29 cellular contexts compared by ENCODE assay signal in genomic region chr17:59267776-59268175, GRCh38.
"Had no signal": no experiment of that assay in that cellular context is flagged by ENCODE, and none has a peak within 500 bp of the region (broad histone marks: within the 10 kb centered on the region; RNA-seq: fewer than 3 reads in every experiment).

No MANE protein-coding gene starts in this region.

- H3K27me3 Mint-ChIP-seq: stimulated activated memory B cell treated with anti-CD40 and anti-IgM and Interleukin-4, amounts not matched to agents 10 μg/mL and 1 μg/mL and 100 μg/mL, for 72 hours; stimulated activated naive B cell treated with anti-CD40 and anti-IgM and Interleukin-4, amounts not matched to agents 10 μg/mL and 1 μg/mL and 100 μg/mL, for 72 hours; stimulated activated naive CD8-positive, alpha-beta T cell treated with anti-CD3 and anti-CD28 coated beads, Interleukin-15, amount 100 ng/mL, for 72 hours; stimulated activated naive CD8-positive, alpha-beta T cell treated with anti-CD3 and anti-CD28 coated beads, Interleukin-15, Interleukin-2, amounts not matched to agents 100 ng/mL and 50 ng/mL, for 24 hours; type B pancreatic cell had no signal

- H3K4me3 Mint-ChIP-seq: stimulated activated effector memory CD8-positive, alpha-beta T cell treated with anti-CD3 and anti-CD28 coated beads, Interleukin-12 subunit alpha, Interleukin-12 subunit beta, amount 100 ng/mL, for 72 hours; stimulated activated memory B cell treated with anti-CD40 and anti-IgM and Interleukin-4, amounts not matched to agents 10 μg/mL and 1 μg/mL and 100 μg/mL, for 72 hours; stimulated activated naive B cell treated with anti-CD40 and anti-IgM and Interleukin-4, amounts not matched to agents 10 μg/mL and 1 μg/mL and 100 μg/mL, for 72 hours; stimulated activated naive CD8-positive, alpha-beta T cell treated with anti-CD3 and anti-CD28 coated beads, Interleukin-15, amount 100 ng/mL, for 72 hours; stimulated activated naive CD8-positive, alpha-beta T cell treated with anti-CD3 and anti-CD28 coated beads, Interleukin-15, Interleukin-2, amounts not matched to agents 100 ng/mL and 50 ng/mL, for 24 hours; type B pancreatic cell had no signal

- H3K27me3 ChIP-seq: stomach, suprapubic skin, testis, thyroid gland, tibial artery, tibial nerve, transverse colon, upper lobe of left lung, upper lobe of right lung, uterus, vagina had no signal

- H3K36me3 ChIP-seq: suprapubic skin, thyroid gland, tibial artery, transverse colon, upper lobe of right lung, uterus, vagina had no signal

- H3K4me1 ChIP-seq: stomach, suprapubic skin, testis, thyroid gland, tibial artery, tibial nerve, transverse colon, upper lobe of right lung, uterus, vagina had no signal

- H3K27ac Mint-ChIP-seq: stimulated activated effector memory CD8-positive, alpha-beta T cell treated with anti-CD3 and anti-CD28 coated beads, Interleukin-12 subunit alpha, Interleukin-12 subunit beta, amount 100 ng/mL, for 72 hours; stimulated activated memory B cell treated with anti-CD40 and anti-IgM and Interleukin-4, amounts not matched to agents 10 μg/mL and 1 μg/mL and 100 μg/mL, for 72 hours; stimulated activated naive B cell treated with anti-CD40 and anti-IgM and Interleukin-4, amounts not matched to agents 10 μg/mL and 1 μg/mL and 100 μg/mL, for 72 hours; stimulated activated naive CD8-positive, alpha-beta T cell treated with anti-CD3 and anti-CD28 coated beads, Interleukin-15, amount 100 ng/mL, for 72 hours; stimulated activated naive CD8-positive, alpha-beta T cell treated with anti-CD3 and anti-CD28 coated beads, Interleukin-15, Interleukin-2, amounts not matched to agents 100 ng/mL and 50 ng/mL, for 24 hours; type B pancreatic cell had no signal

- H3K4me3 ChIP-seq: stomach, suprapubic skin, testis, thoracic aorta, thyroid gland, tibial artery, tibial nerve, transverse colon, upper lobe of left lung, upper lobe of right lung, uterus, vagina had no signal

- H3K27ac ChIP-seq: stomach, suprapubic skin, testis, thoracic aorta, thyroid gland, tibial artery, tibial nerve, transverse colon, upper lobe of left lung, upper lobe of right lung, uterus, vagina had no signal

- H3K9me3 ChIP-seq: stomach, suprapubic skin, testis, thoracic aorta, thyroid gland, tibial artery, tibial nerve, transverse colon, upper lobe of left lung, upper lobe of right lung, uterus, vagina had no signal

- ATAC-seq: stimulated activated effector memory CD8-positive, alpha-beta T cell treated with anti-CD3 and anti-CD28 coated beads, Interleukin-12 subunit alpha, Interleukin-12 subunit beta, amount 100 ng/mL, for 72 hours; stimulated activated memory B cell treated with anti-CD40 and anti-IgM and Interleukin-4, amounts not matched to agents 10 μg/mL and 1 μg/mL and 100 μg/mL, for 72 hours; stimulated activated naive B cell treated with anti-CD40 and anti-IgM and Interleukin-4, amounts not matched to agents 10 μg/mL and 1 μg/mL and 100 μg/mL, for 72 hours; stimulated activated naive CD8-positive, alpha-beta T cell treated with anti-CD3 and anti-CD28 coated beads, Interleukin-15, amount 100 ng/mL, for 72 hours; stimulated activated naive CD8-positive, alpha-beta T cell treated with anti-CD3 and anti-CD28 coated beads, Interleukin-15, Interleukin-2, amounts not matched to agents 100 U/mL and 50 U/mL, for 24 hours; upper lobe of right lung had no signal

- H3K4me1 Mint-ChIP-seq: stimulated activated effector memory CD8-positive, alpha-beta T cell treated with anti-CD3 and anti-CD28 coated beads, Interleukin-12 subunit alpha, Interleukin-12 subunit beta, amount 100 ng/mL, for 72 hours; stimulated activated memory B cell treated with anti-CD40 and anti-IgM and Interleukin-4, amounts not matched to agents 10 μg/mL and 1 μg/mL and 100 μg/mL, for 72 hours; stimulated activated naive B cell treated with anti-CD40 and anti-IgM and Interleukin-4, amounts not matched to agents 10 μg/mL and 1 μg/mL and 100 μg/mL, for 72 hours; stimulated activated naive CD8-positive, alpha-beta T cell treated with anti-CD3 and anti-CD28 coated beads, Interleukin-15, amount 100 ng/mL, for 72 hours had no signal

- FAIRE-seq: urothelium cell line had no signal

- H3K9me3 Mint-ChIP-seq: stimulated activated effector memory CD8-positive, alpha-beta T cell treated with anti-CD3 and anti-CD28 coated beads, Interleukin-12 subunit alpha, Interleukin-12 subunit beta, amount 100 ng/mL, for 72 hours; stimulated activated memory B cell treated with anti-CD40 and anti-IgM and Interleukin-4, amounts not matched to agents 10 μg/mL and 1 μg/mL and 100 μg/mL, for 72 hours; stimulated activated naive B cell treated with anti-CD40 and anti-IgM and Interleukin-4, amounts not matched to agents 10 μg/mL and 1 μg/mL and 100 μg/mL, for 72 hours; stimulated activated naive CD8-positive, alpha-beta T cell treated with anti-CD3 and anti-CD28 coated beads, Interleukin-15, amount 100 ng/mL, for 72 hours; stimulated activated naive CD8-positive, alpha-beta T cell treated with anti-CD3 and anti-CD28 coated beads, Interleukin-15, Interleukin-2, amounts not matched to agents 100 ng/mL and 50 ng/mL, for 24 hours; type B pancreatic cell had no signal

- DNase-seq: stimulated activated CD4-positive, alpha-beta T cell treated with anti-CD3 and anti-CD28 coated beads, Interleukin-2, amount 100 ng/mL, for 48 hours; stimulated activated CD4-positive, alpha-beta T cell treated with anti-CD3 and anti-CD28 coated beads, Interleukin-4, amount 100 ng/mL, for 1 hour; stimulated activated CD4-positive, alpha-beta T cell treated with anti-CD3 and anti-CD28 coated beads, Interleukin-4, amount 100 ng/mL, for 24 hours; stimulated activated CD4-positive, alpha-beta T cell treated with anti-CD3 and anti-CD28 coated beads, Interleukin-4, amount 100 ng/mL, for 4 hours; stimulated activated CD8-positive, alpha-beta memory T cell treated with anti-CD3 and anti-CD28 coated beads, Interleukin-4, amount 100 ng/mL, for 48 hours; stimulated activated naive B cell treated with anti-CD40 and anti-IgM and Interleukin-4, amounts not matched to agents 10 μg/mL and 1 μg/mL and 100 μg/mL, for 72 hours; stimulated activated naive CD4-positive, alpha-beta T cell; stimulated activated naive CD4-positive, alpha-beta T cell treated with Interleukin-2 at 50 U/mL for 16 hours; stimulated activated naive CD8-positive, alpha-beta T cell treated with anti-CD3 and anti-CD28 coated beads, Interleukin-15, amount 100 ng/mL, for 72 hours; stimulated activated naive CD8-positive, alpha-beta T cell treated with anti-CD3 and anti-CD28 coated beads, Interleukin-15, Interleukin-2, amounts not matched to agents 100 U/mL and 50 U/mL, for 24 hours; stomach; substantia nigra; testis; thyroid gland; tibial artery; transverse colon; trophoblast cell; upper lobe of left lung; upper lobe of right lung; uterus had no signal
